10 cellular contexts compared by ENCODE assay signal in genomic region chr5:33890147-33890546, GRCh38. TPM values are rescaled to one million over a fixed set of nuclear protein-coding genes. Genes with fewer than 3 reads are reported as not detected.
DNase-seq lines count a peak whose midpoint lies in the region; ATAC-seq, FAIRE-seq and TF ChIP-seq lines count a peak whose summit lies in the region.
"Had no signal": no experiment of that assay in that cellular context is flagged by ENCODE, and none has a peak within 500 bp of the region (broad histone marks: within the 10 kb centered on the region; RNA-seq: fewer than 3 reads in every experiment).

No MANE protein-coding gene starts in this region.

- in situ Hi-C loops in mammary epithelial cell (cut with MboI; ENCODE audit: low sequenced_read_pairs in 2 of 2) = no loop called here

- dilution Hi-C loops in mammary epithelial cell (cut with HindIII; ENCODE audit: low sequenced_read_pairs) = no loop called here

- H3K9ac ChIP-seq in mammary epithelial cell (ENCODE audit: insufficient read depth, low read length) = no peak overlapping the region
- H3K9ac ChIP-seq in subcutaneous abdominal adipose tissue (ENCODE audit: low read length in 5 of 5) = peak overlapping the region in 4 of 5 donors; percentile 13 to 74 (median 51)

- TF ChIP-seq POLR2A in right lobe of liver (IDR thresholded peaks at IDR 0.05) = no peak

- no peak for FAIRE-seq in HTR-8/SVneo (lab: Jason Lieb, UNC)

- peaks cover 7% of the 10 kb centered on the region for H3K4me1 ChIP-seq in mammary epithelial cell (ENCODE audit: insufficient read depth, low read length)
- no peaks in the 10 kb centered on the region for H3K4me1 ChIP-seq in right lobe of liver
- peaks cover 13 to 72% (median 63%) of the 10 kb centered on the region in 5 donors for H3K4me1 ChIP-seq in subcutaneous abdominal adipose tissue (ENCODE audit: control insufficient read depth in 5 of 5, insufficient read depth in 5 of 5, low read length in 5 of 5)

- no TSS peak for BruUV-seq in mammary epithelial cell (replicated peaks; lab: Mats Ljungman, UMichigan)

- intact Hi-C loops in mammary epithelial cell (cut with micrococcal nuclease) = loop anchor here (5.0 kb wide), 1 partner anchor 48 kb away; no protein-coding TSS in a partner anchor
- intact Hi-C loops in right lobe of liver (cut with DNase I) = no loop called here
- intact Hi-C loops in posterior cingulate gyrus (cut with DNase I) = no loop called here

- H2AFZ ChIP-seq in mammary epithelial cell (ENCODE audit: low read depth, low read length) = peak overlapping the region; percentile 17

- H3K79me2 ChIP-seq in mammary epithelial cell (ENCODE audit: insufficient read depth, low read length) = peaks cover 34% of the 10 kb centered on the region

- ATAC-seq in right lobe of liver = no peak
- ATAC-seq in HG02938 (IDR thresholded peaks at IDR 0.05; ENCODE audit: unreplicated experiment) = no peak
- no peak for ATAC-seq in HG02970 (IDR thresholded peaks at IDR 0.05; ENCODE audit: low FRiP score, unreplicated experiment)

- H3K36me3 ChIP-seq in mammary epithelial cell (ENCODE audit: insufficient read depth, low read length) (no peaks in the 10 kb centered on the region), right lobe of liver (no peaks in the 10 kb centered on the region), subcutaneous abdominal adipose tissue (ENCODE audit: control insufficient read depth in 5 of 5, insufficient read depth in 5 of 5, low read length in 5 of 5) (no peaks in the 10 kb centered on the region)
- H3K36me3 ChIP-seq: neutrophil had no signal

- no peaks in the 10 kb centered on the region for H3K27me3 ChIP-seq in mammary epithelial cell (ENCODE audit: insufficient read depth, low read length)
- H3K27me3 ChIP-seq in right lobe of liver = no peaks in the 10 kb centered on the region
- H3K27me3 ChIP-seq in subcutaneous abdominal adipose tissue (ENCODE audit: control insufficient read depth in 5 of 5, insufficient read depth in 4 of 5, low read length in 5 of 5) = peaks cover 0 to 3% (median 0%) of the 10 kb centered on the region in 5 donors

- H3K9me3 ChIP-seq in mammary epithelial cell (replicated peaks; ENCODE audit: insufficient read depth, low read length) (no peaks in the 10 kb centered on the region), right lobe of liver (no peaks in the 10 kb centered on the region), subcutaneous abdominal adipose tissue (ENCODE audit: control insufficient read depth in 5 of 5, low read length in 5 of 5) (no peaks in the 10 kb centered on the region)
- H3K9me3 ChIP-seq: neutrophil had no signal

- H3K4me3 ChIP-seq in mammary epithelial cell (replicated peaks in 1 of 3; ENCODE audit: insufficient read depth in 1 of 3, low read depth in 2 of 3, low read length in 3 of 3) (peak overlapping the region in 1 of 3 experiments; percentile 58), right lobe of liver (peak overlapping the region; percentile 7 to 38 (median 30)), subcutaneous abdominal adipose tissue (ENCODE audit: low read depth in 1 of 5, low read length in 5 of 5) (peak overlapping the region; percentile 53 to 87 (median 65))

- no peak for TF ChIP-seq CTCF in mammary epithelial cell (conservative IDR thresholded peaks at IDR 0.05 in 1 of 2, IDR thresholded peaks at IDR 0.05 in 1 of 2; ENCODE audit: extremely low read depth in 1 of 2, insufficient read depth in 1 of 2, low read depth in 1 of 2, low read length in 2 of 2)
- TF ChIP-seq CTCF in right lobe of liver (IDR thresholded peaks at IDR 0.05) = no peak

- 43% methylated on average over 3 of the region's 3 CpGs for WGBS in mammary epithelial cell (ENCODE audit: low coverage, missing lambda C conversion rate)
- 4% methylated on average over 3 of the region's 3 CpGs for WGBS in right lobe of liver (ENCODE audit: insufficient coverage, low coverage, low lambda C conversion rate, missing lambda C conversion rate)

- no peaks in the 10 kb centered on the region for H4K20me1 ChIP-seq in mammary epithelial cell (ENCODE audit: insufficient read depth, low read length)

- H3K4me2 ChIP-seq in mammary epithelial cell (ENCODE audit: insufficient read depth, low read depth, low read length) = peak overlapping the region; percentile 67

- no peak overlapping the region for H3K27ac ChIP-seq in mammary epithelial cell (ENCODE audit: insufficient read depth, low read depth, low read length)
- no peak overlapping the region for H3K27ac ChIP-seq in right lobe of liver
- H3K27ac ChIP-seq in subcutaneous abdominal adipose tissue (ENCODE audit: low read depth, low read length) = peak overlapping the region; percentile 92
- H3K27ac ChIP-seq: neutrophil had no signal

- CTCF ChIA-PET in mammary epithelial cell (lab: Charles Lee; ENCODE audit: low non-redundant PET) = no interaction called here

- DNase-seq in HTR-8/SVneo (ENCODE audit: insufficient read length, low spot score) (peak; percentile 25), mammary epithelial cell (no peak), right lobe of liver (no peak), posterior cingulate gyrus (no peak), NOMO-1 treated with dmso at 0.1 percent for 144 hours (lab: John Stamatoyannopoulos, UW; ENCODE audit: unreplicated experiment) (no peak)
- DNase-seq: DMS79 had no signal

RNA-seq across cellular contexts. Expression of gene ADAMTS12, which starts 1.6 kb away (rescaled TPM):
- total RNA-seq in mammary epithelial cell (10 to 100 TPM in 1 of 2 donors, 1 to 10 TPM in 1; 3.7 to 17.8 TPM), right lobe of liver (1 to 10 TPM; 1.1 to 3.9 (median 1.7) TPM)
- polyA plus RNA-seq in mammary epithelial cell = 7.9 TPM
- polyA minus RNA-seq in mammary epithelial cell = 21.0 TPM

RNA-seq across cellular contexts. Expression of gene RXFP3, which starts 46.0 kb away (rescaled TPM):
- total RNA-seq in mammary epithelial cell (not detected), right lobe of liver (not detected)
- polyA plus RNA-seq in mammary epithelial cell = not detected
- not detected for polyA minus RNA-seq in mammary epithelial cell
